Comparison of ENCODE assay signal across 29 cellular contexts in the genomic region with DNA sequence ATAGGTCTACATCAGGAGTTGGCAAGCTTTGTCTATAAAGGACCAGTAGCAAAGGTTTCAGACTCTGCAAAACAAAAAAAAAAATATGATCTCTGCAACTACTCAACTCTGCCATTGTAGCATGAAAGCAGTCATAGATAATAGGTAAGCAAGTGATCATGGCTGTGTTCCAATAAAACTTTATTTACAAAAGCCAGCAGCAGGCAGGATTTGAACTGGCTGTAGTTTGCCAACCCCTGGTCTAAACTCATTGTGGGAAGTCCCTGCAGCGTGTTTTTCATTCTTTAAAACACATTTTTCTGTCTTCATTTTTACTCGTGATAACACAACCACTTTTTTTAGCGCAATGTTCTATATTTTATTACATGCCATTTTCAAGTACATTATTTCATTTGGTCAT.
"Had no signal": no experiment of that assay in that cellular context is flagged by ENCODE, and none has a peak within 500 bp of the region (broad histone marks: within the 10 kb centered on the region; RNA-seq: fewer than 3 reads in every experiment).

No MANE protein-coding gene starts in this region.

- DNase-seq: activated B cell treated with CpG ODN at 0.5 μM for 24 hours; activated CD4-positive, alpha-beta T cell treated with anti-CD3 and anti-CD28 coated beads for 48 hours; activated CD4-positive, alpha-beta T cell treated with anti-CD3 and anti-CD28 coated beads, Interleukin-2, amount 50 U/mL, for 1 hour; activated CD4-positive, alpha-beta T cell treated with anti-CD3 and anti-CD28 coated beads, Interleukin-2, amount 50 U/mL, for 48 hours; activated CD8-positive, alpha-beta memory T cell treated with anti-CD3 and anti-CD28 coated beads for 24 hours; activated CD8-positive, alpha-beta T cell treated with anti-CD3 and anti-CD28 coated beads for 36 hours; activated effector memory CD4-positive, alpha-beta T cell treated with Interleukin-2 at 50 U/mL for 16 hours; activated gamma-delta T cell treated with Interleukin-2 at 50 U/mL for 16 hours; activated naive CD4-positive, alpha-beta T cell treated with anti-CD3 and anti-CD28 coated beads, Interleukin-2, amount 50 U/mL, for 16 hours; activated naive CD4-positive, alpha-beta T cell treated with Interleukin-2 at 50 U/mL for 16 hours; activated T-cell treated with anti-CD3 and anti-CD28 coated beads, Interleukin-2, amount 50 U/mL, for 4 hours; amniotic stem cell; anterior cingulate cortex; dorsolateral prefrontal cortex; effector memory CD4-positive, alpha-beta T cell; gastrocnemius medialis; glutamatergic neuron; heart left ventricle; T-helper 2 cell had no signal

- ATAC-seq: activated CD4-positive, CD25-positive, alpha-beta regulatory T cell treated with anti-CD3 and anti-CD28 coated beads, Interleukin-2, amount 50 U/mL, for 24 hours; activated CD8-positive, alpha-beta T cell treated with anti-CD3 and anti-CD28 coated beads for 36 hours; activated T-cell treated with anti-CD3 and anti-CD28 coated beads, Interleukin-2, amount 50 U/mL, for 4 hours; activated T-helper 17 cell treated with anti-CD3 and anti-CD28 coated beads, Interleukin-2, amount 50 U/mL, for 72 hours; gastrocnemius medialis; heart left ventricle had no signal

- H3K9me3 ChIP-seq: gastrocnemius medialis had no signal

- H3K36me3 ChIP-seq: brain microvascular endothelial cell, gastrocnemius medialis, heart left ventricle, WERI-Rb-1 had no signal

- H3K4me3 Mint-ChIP-seq: activated B cell treated with CpG ODN at 0.5 μM for 24 hours; activated CD8-positive, alpha-beta T cell treated with anti-CD3 and anti-CD28 coated beads for 36 hours; activated naive CD8-positive, alpha-beta T cell; activated T-cell treated with anti-CD3 and anti-CD28 coated beads, Interleukin-2, amount 50 U/mL, for 4 hours; activated T-helper 17 cell treated with anti-CD3 and anti-CD28 coated beads, Interleukin-2, amount 50 U/mL, for 72 hours; central memory CD8-positive, alpha-beta T cell; dendritic cell treated with granulocyte-macrophage colony-stimulating factor and Interleukin-4, amounts not matched to agents 40 ng/mL and 50 ng/mL, for 4 days; endodermal cell had no signal

- H3K27ac ChIP-seq: brain microvascular endothelial cell, coronary artery, dorsolateral prefrontal cortex, foreskin keratinocyte, gastrocnemius medialis, heart left ventricle, WERI-Rb-1 had no signal

- H3K27me3 Mint-ChIP-seq: activated B cell treated with CpG ODN at 0.5 μM for 24 hours; activated CD8-positive, alpha-beta T cell treated with anti-CD3 and anti-CD28 coated beads for 36 hours; activated naive CD8-positive, alpha-beta T cell; activated T-helper 17 cell treated with anti-CD3 and anti-CD28 coated beads, Interleukin-2, amount 50 U/mL, for 72 hours had no signal

- H3K9me3 Mint-ChIP-seq: activated T-helper 17 cell treated with anti-CD3 and anti-CD28 coated beads, Interleukin-2, amount 50 U/mL, for 72 hours; central memory CD8-positive, alpha-beta T cell had no signal

- H3K4me3 ChIP-seq: coronary artery, dorsolateral prefrontal cortex, gastrocnemius medialis, heart left ventricle had no signal

- H3K27me3 ChIP-seq: brain microvascular endothelial cell, dorsolateral prefrontal cortex, foreskin keratinocyte, gastrocnemius medialis, heart left ventricle had no signal

- H3K4me1 Mint-ChIP-seq: activated T-helper 17 cell treated with anti-CD3 and anti-CD28 coated beads, Interleukin-2, amount 50 U/mL, for 72 hours; central memory CD8-positive, alpha-beta T cell; endodermal cell had no signal

- H3K27ac Mint-ChIP-seq: activated B cell treated with CpG ODN at 0.5 μM for 24 hours; activated CD8-positive, alpha-beta T cell treated with anti-CD3 and anti-CD28 coated beads for 36 hours; activated naive CD8-positive, alpha-beta T cell; activated T-helper 17 cell treated with anti-CD3 and anti-CD28 coated beads, Interleukin-2, amount 50 U/mL, for 72 hours; dendritic cell treated with granulocyte-macrophage colony-stimulating factor and Interleukin-4, amounts not matched to agents 40 ng/mL and 50 ng/mL, for 4 days; endodermal cell had no signal

- H3K4me1 ChIP-seq: foreskin keratinocyte, gastrocnemius medialis, heart left ventricle had no signal
